7 cellular contexts compared by ENCODE assay signal in genomic region chr2:241759893-241760292, GRCh38. TPM values are rescaled to one million over a fixed set of nuclear protein-coding genes. Genes with fewer than 3 reads are reported as not detected.
"Had no signal": no experiment of that assay in that cellular context is flagged by ENCODE, and none has a peak within 500 bp of the region (broad histone marks: within the 10 kb centered on the region; RNA-seq: fewer than 3 reads in every experiment).

No MANE protein-coding gene starts in this region.

RNA-seq across cellular contexts. Expression of gene GAL3ST2, which starts 16.7 kb away (rescaled TPM):
- total RNA-seq: body of pancreas; mammary epithelial cell; naive thymus-derived CD8-positive, alpha-beta T cell; sciatic nerve had no signal
- polyA plus RNA-seq: cardiac muscle cell; keratinocyte; mammary epithelial cell; naive thymus-derived CD8-positive, alpha-beta T cell had no signal

RNA-seq across cellular contexts. Expression of gene NEU4, which starts 49.1 kb away (rescaled TPM):
- total RNA-seq: activated CD8-positive, alpha-beta memory T cell treated with anti-CD3 and anti-CD28 coated beads for 36 hours; body of pancreas; mammary epithelial cell; naive thymus-derived CD8-positive, alpha-beta T cell; sciatic nerve had no signal
- polyA plus RNA-seq: keratinocyte; mammary epithelial cell; naive thymus-derived CD8-positive, alpha-beta T cell had no signal
